ENCODE assay signal across 9 cellular contexts in genomic region chr10:9302142-9302746, GRCh38.
A peak's percentile ranks its signal among the peaks of the same experiment; 100 is the strongest.
DNase-seq lines count a peak whose midpoint lies in the region; ATAC-seq, FAIRE-seq and TF ChIP-seq lines count a peak whose summit lies in the region.
"Had no signal": no experiment of that assay in that cellular context is flagged by ENCODE, and none has a peak within 500 bp of the region (broad histone marks: within the 10 kb centered on the region; RNA-seq: fewer than 3 reads in every experiment).

No MANE protein-coding gene starts in this region.

- no peaks in the 10 kb centered on the region for H3K4me1 ChIP-seq in CD8-positive, alpha-beta T cell (ENCODE audit: insufficient read depth, low read length)
- no peaks in the 10 kb centered on the region for H3K4me1 ChIP-seq in kidney (ENCODE audit: control insufficient read depth in 1 of 2, insufficient read depth in 1 of 2, low read depth in 1 of 2, low read length in 2 of 2)

- no peaks in the 10 kb centered on the region for H3K4me1 Mint-ChIP-seq in CD8-positive, alpha-beta T cell (ENCODE audit: low read depth)

- no peak overlapping the region for H3K4me3 Mint-ChIP-seq in CD8-positive, alpha-beta T cell
- H3K4me3 Mint-ChIP-seq: T-helper 1 cell treated with Interleukin-12 subunit alpha and Interleukin-12 subunit beta and Interleukin-4 antibody, amounts not matched to agents 30 μg/mL and 1 μg/mL, for 36 hours had no signal

- no peaks in the 10 kb centered on the region for H3K9me3 ChIP-seq in CD8-positive, alpha-beta T cell (ENCODE audit: low read length)
- no peaks in the 10 kb centered on the region for H3K9me3 ChIP-seq in kidney (ENCODE audit: control insufficient read depth in 1 of 2, low read length in 2 of 2)

- no peaks in the 10 kb centered on the region for H3K9me3 Mint-ChIP-seq in CD8-positive, alpha-beta T cell
- H3K9me3 Mint-ChIP-seq: T-helper 1 cell treated with Interleukin-12 subunit alpha and Interleukin-12 subunit beta and Interleukin-4 antibody, amounts not matched to agents 30 μg/mL and 1 μg/mL, for 36 hours had no signal

- no peak overlapping the region for H3K4me3 ChIP-seq in CD8-positive, alpha-beta T cell (ENCODE audit: low read depth, low read length)
- no peak overlapping the region for H3K4me3 ChIP-seq in kidney (ENCODE audit: low read length in 2 of 2)

- H3K36me3 Mint-ChIP-seq in CD8-positive, alpha-beta T cell, result no peaks in the 10 kb centered on the region

- POLR2A ChIA-PET in CD8-positive, alpha-beta T cell (lab: Charles Lee), result no interaction called here

- intact Hi-C loops in CD8-positive, alpha-beta T cell (cut with DNase I, micrococcal nuclease), result loop anchor here (1.0 to 10.0 kb wide), 6 partner anchors 1430 to 1877 kb away; no protein-coding TSS in a partner anchor
- intact Hi-C loops in kidney (cut with DNase I), result no loop called here

- H3K9ac ChIP-seq in kidney (ENCODE audit: low read length in 2 of 2), result no peak overlapping the region

- peak; percentile 44 for ATAC-seq in CD8-positive, alpha-beta T cell
- ATAC-seq in GM18867 (IDR thresholded peaks at IDR 0.05; ENCODE audit: unreplicated experiment) (peak; percentile 43), HG02870 (IDR thresholded peaks at IDR 0.05; ENCODE audit: unreplicated experiment) (no peak)

- H3K27me3 ChIP-seq in CD8-positive, alpha-beta T cell (ENCODE audit: insufficient read depth, low read length), result no peaks in the 10 kb centered on the region

- no peak overlapping the region for H3K27ac Mint-ChIP-seq in CD8-positive, alpha-beta T cell
- H3K27ac Mint-ChIP-seq: T-helper 1 cell treated with Interleukin-12 subunit alpha and Interleukin-12 subunit beta and Interleukin-4 antibody, amounts not matched to agents 30 μg/mL and 1 μg/mL, for 36 hours had no signal

- TF ChIP-seq CTCF in CD8-positive, alpha-beta T cell (IDR thresholded peaks at IDR 0.05), result peak; percentile 59
- peak; percentile 51 for TF ChIP-seq CTCF in kidney (IDR thresholded peaks at IDR 0.05; ENCODE audit: borderline replicate concordance, extremely low read depth, insufficient read depth)

- CTCF ChIA-PET in CD8-positive, alpha-beta T cell (lab: Charles Lee), result interaction anchor here (0.7 to 2.8 kb wide), 8 partner anchors 8 to 1779 kb away, joined by 3 to 16 read pairs (median 4); no protein-coding TSS in a partner anchor

- peak in 1 of 7 experiments; percentile 19 for DNase-seq in CD8-positive, alpha-beta T cell
- DNase-seq in NCI-H2081 (lab: John Stamatoyannopoulos, UW) (peak; percentile 48 to 62), astrocyte of the hippocampus (ENCODE audit: low read depth, low spot score) (peak; percentile 70), kidney (no peak), COR-L47 (lab: John Stamatoyannopoulos, UW) (no peak)
- no peak for DNase-seq in stimulated activated CD4-positive, alpha-beta T cell treated with anti-CD3 and anti-CD28 coated beads, Interleukin-15, amount 100 ng/mL, for 24 hours

- H3K27me3 Mint-ChIP-seq in CD8-positive, alpha-beta T cell (ENCODE audit: low read depth), result peaks cover 11% of the 10 kb centered on the region

- no peaks in the 10 kb centered on the region for H3K36me3 ChIP-seq in CD8-positive, alpha-beta T cell (ENCODE audit: insufficient read depth, low read length)
- no peaks in the 10 kb centered on the region for H3K36me3 ChIP-seq in kidney (ENCODE audit: control insufficient read depth in 1 of 2, insufficient read depth in 2 of 2, low read length in 2 of 2)

- H3K27ac ChIP-seq in CD8-positive, alpha-beta T cell (ENCODE audit: low read depth, low read length), result no peak overlapping the region
- H3K27ac ChIP-seq in kidney (ENCODE audit: low read depth in 2 of 2, low read length in 2 of 2), result no peak overlapping the region

- FAIRE-seq in kidney (lab: Jason Lieb, UNC), result peak; percentile 97

Comparison
In these comparisons a context has a peak if more than half of its experiments do, and no peak if none do; other contexts are left out.
1. DNase-seq: peak in NCI-H2081 (2 of 2) and astrocyte of the hippocampus (single experiment); none in kidney (single experiment), stimulated activated CD4-positive, alpha-beta T cell treated with anti-CD3 and anti-CD28 coated beads, Interleukin-15, amount 100 ng/mL, for 24 hours (single experiment) and COR-L47 (single experiment).